In the genomic region with DNA sequence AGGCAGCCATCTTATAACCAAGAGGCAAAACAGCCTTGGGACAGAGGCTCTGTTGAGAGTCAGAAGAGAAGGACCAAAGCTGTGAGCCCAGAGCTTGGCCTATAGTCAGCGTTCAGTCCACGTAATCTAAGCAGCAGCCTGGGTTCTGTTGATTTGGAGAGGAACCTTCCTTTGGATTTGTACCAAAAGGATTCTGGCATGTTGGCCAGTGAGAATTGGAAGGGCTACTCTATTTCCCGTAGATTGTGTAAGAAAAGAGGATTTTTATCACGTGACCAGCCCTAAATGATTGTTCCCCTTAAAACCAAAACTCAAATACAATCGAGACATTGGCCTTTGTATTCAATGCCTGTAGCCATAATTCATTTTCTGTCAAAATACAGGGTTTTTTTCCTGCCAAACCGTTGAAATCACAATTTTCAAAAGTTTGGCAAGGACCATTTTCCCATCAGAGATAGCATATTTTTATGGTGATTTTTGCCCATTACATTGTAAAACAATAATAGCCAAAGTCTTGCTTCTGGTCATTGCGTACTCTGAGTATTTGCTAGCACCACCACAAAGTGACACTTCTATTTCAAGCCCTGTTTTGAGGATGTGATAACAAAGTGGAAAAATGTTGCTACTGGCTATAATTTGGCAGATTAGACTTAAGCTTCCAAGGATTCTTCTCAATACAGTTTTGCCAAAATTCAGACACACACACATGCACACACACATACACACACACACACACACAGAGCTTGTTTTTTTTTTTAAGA, we compare ENCODE assay signal across 27 cellular contexts. TPM values are rescaled to one million over a fixed set of nuclear protein-coding genes. Genes with fewer than 3 reads are reported as not detected.
DNase-seq lines count a peak whose midpoint lies in the region; ATAC-seq, FAIRE-seq and TF ChIP-seq lines count a peak whose summit lies in the region.
"Had no signal": no experiment of that assay in that cellular context is flagged by ENCODE, and none has a peak within 500 bp of the region (broad histone marks: within the 10 kb centered on the region; RNA-seq: fewer than 3 reads in every experiment).

No MANE protein-coding gene starts in this region.

- intact Hi-C loops in left lung (cut with DNase I), result no loop called here
- intact Hi-C loops in testis (cut with DNase I; ENCODE audit: low total_unique reads), result loop anchor here (10.0 kb wide), 1 partner anchor 127 kb away; no protein-coding TSS in a partner anchor
- intact Hi-C loops in prostate gland (cut with DNase I), result no loop called here

- H4K20me1 ChIP-seq in astrocyte (ENCODE audit: insufficient read depth, low read length), result no peaks in the 10 kb centered on the region

- TF ChIP-seq CTCF in astrocyte (IDR thresholded peaks at IDR 0.05; ENCODE audit: insufficient read depth, low read depth, low read length) (no peak), fibroblast of mammary gland (conservative IDR thresholded peaks at IDR 0.05; ENCODE audit: control insufficient read depth, insufficient read depth, low read depth, low read length) (no peak), left lung (IDR thresholded peaks at IDR 0.05) (no peak), testis (IDR thresholded peaks at IDR 0.05) (no peak), endothelial cell (IDR thresholded peaks at IDR 0.05; ENCODE audit: unreplicated experiment) (no peak), prostate gland (IDR thresholded peaks at IDR 0.05) (no peak)

- CTCF ChIA-PET in activated naive CD4-positive, alpha-beta T cell treated with anti-CD3 and anti-CD28 coated beads, Interleukin-2, amount 10 ng/mL, durations not matched to agents 7 days and 5 days (lab: Charles Lee), result no interaction called here

- H3K36me3 Mint-ChIP-seq in astrocyte (ENCODE audit: low read depth, unreplicated experiment), result no peaks in the 10 kb centered on the region
- H3K36me3 Mint-ChIP-seq in activated naive CD4-positive, alpha-beta T cell treated with anti-CD3 and anti-CD28 coated beads, Interleukin-2, amount 10 ng/mL, durations not matched to agents 7 days and 5 days, result no peaks in the 10 kb centered on the region
- no peaks in the 10 kb centered on the region for H3K36me3 Mint-ChIP-seq in endothelial cell (ENCODE audit: low read depth, unreplicated experiment)
- H3K36me3 Mint-ChIP-seq: CD4-positive, CD25-positive, alpha-beta regulatory T cell; naive thymus-derived CD4-positive, alpha-beta T cell; stimulated activated memory B cell treated with anti-CD40 and anti-IgM and Interleukin-4, amounts not matched to agents 10 μg/mL and 1 μg/mL and 100 μg/mL, for 72 hours had no signal

- H3K4me1 Mint-ChIP-seq in astrocyte (ENCODE audit: low read depth, unreplicated experiment) (peaks cover 22% of the 10 kb centered on the region), endothelial cell (ENCODE audit: unreplicated experiment) (peaks cover 14% of the 10 kb centered on the region)
- H3K4me1 Mint-ChIP-seq in activated naive CD4-positive, alpha-beta T cell treated with anti-CD3 and anti-CD28 coated beads, Interleukin-2, amount 10 ng/mL, durations not matched to agents 7 days and 5 days, result no peaks in the 10 kb centered on the region
- H3K4me1 Mint-ChIP-seq: CD4-positive, CD25-positive, alpha-beta regulatory T cell; naive thymus-derived CD4-positive, alpha-beta T cell; stimulated activated memory B cell treated with anti-CD40 and anti-IgM and Interleukin-4, amounts not matched to agents 10 μg/mL and 1 μg/mL and 100 μg/mL, for 72 hours had no signal

- H3K36me3 ChIP-seq in astrocyte (ENCODE audit: insufficient read depth, low read length) (no peaks in the 10 kb centered on the region), left lung (no peaks in the 10 kb centered on the region), testis (ENCODE audit: low read depth, missing control alignments) (no peaks in the 10 kb centered on the region), prostate gland (no peaks in the 10 kb centered on the region)
- H3K36me3 ChIP-seq: tibial nerve had no signal

- H3K4me3 Mint-ChIP-seq in astrocyte (ENCODE audit: unreplicated experiment) (no peak overlapping the region), endothelial cell (ENCODE audit: unreplicated experiment) (no peak overlapping the region)
- H3K4me3 Mint-ChIP-seq in activated naive CD4-positive, alpha-beta T cell treated with anti-CD3 and anti-CD28 coated beads, Interleukin-2, amount 10 ng/mL, durations not matched to agents 7 days and 5 days, result no peak overlapping the region
- H3K4me3 Mint-ChIP-seq: CD4-positive, CD25-positive, alpha-beta regulatory T cell; naive thymus-derived CD4-positive, alpha-beta T cell; stimulated activated memory B cell treated with anti-CD40 and anti-IgM and Interleukin-4, amounts not matched to agents 10 μg/mL and 1 μg/mL and 100 μg/mL, for 72 hours had no signal

- peak; percentile 56 for ATAC-seq in left lung
- ATAC-seq in activated CD4-positive, CD25-positive, alpha-beta regulatory T cell treated with anti-CD3 and anti-CD28 coated beads, Interleukin-2, amount 50 U/mL, for 24 hours, result no peak
- ATAC-seq: esophagus mucosa; naive thymus-derived CD4-positive, alpha-beta T cell; stimulated activated memory B cell treated with anti-CD40 and anti-IgM and Interleukin-4, amounts not matched to agents 10 μg/mL and 1 μg/mL and 100 μg/mL, for 72 hours had no signal

- peak; percentile 63 for DNase-seq in astrocyte (ENCODE audit: low read depth)
- peak; percentile 87 for DNase-seq in fibroblast of mammary gland (ENCODE audit: low read depth)
- no peak for DNase-seq in left lung
- peak; percentile 50 for DNase-seq in testis
- no peak for DNase-seq in activated naive CD4-positive, alpha-beta T cell treated with anti-CD3 and anti-CD28 coated beads, Interleukin-2, amount 10 ng/mL, durations not matched to agents 7 days and 5 days
- no peak for DNase-seq in endothelial cell (ENCODE audit: low spot score)
- DNase-seq in prostate gland (ENCODE audit: low spot score), result no peak
- DNase-seq: activated CD4-positive, alpha-beta T cell treated with anti-CD3 and anti-CD28 coated beads, Interleukin-2, amount 50 U/mL, for 4 hours; activated CD8-positive, alpha-beta memory T cell treated with anti-CD3 and anti-CD28 coated beads, Interleukin-2, amount 50 U/mL, for 48 hours; activated effector memory CD4-positive, alpha-beta T cell treated with anti-CD3 and anti-CD28 coated beads, Interleukin-2, amount 50 U/mL, for 16 hours; caudate nucleus; CD4-positive, CD25-positive, alpha-beta regulatory T cell; H7; naive thymus-derived CD4-positive, alpha-beta T cell; NCI-H1105 treated with DMSO at 0.1 percent for 48 hours; NCI-H2081 treated with DMSO at 0.1 percent for 48 hours; T-helper 2 cell had no signal

- H3K79me2 ChIP-seq in astrocyte (ENCODE audit: insufficient read depth, low read length), result no peaks in the 10 kb centered on the region
- H3K79me2 ChIP-seq: parathyroid adenoma had no signal

- H3K9me3 ChIP-seq in astrocyte (ENCODE audit: insufficient read depth, low read depth, low read length) (no peaks in the 10 kb centered on the region), left lung (no peaks in the 10 kb centered on the region), testis (no peaks in the 10 kb centered on the region), prostate gland (no peaks in the 10 kb centered on the region)
- H3K9me3 ChIP-seq: tibial nerve had no signal

- H3K9me3 Mint-ChIP-seq in astrocyte (ENCODE audit: unreplicated experiment) (no peaks in the 10 kb centered on the region), endothelial cell (ENCODE audit: unreplicated experiment) (no peaks in the 10 kb centered on the region)
- H3K9me3 Mint-ChIP-seq in activated naive CD4-positive, alpha-beta T cell treated with anti-CD3 and anti-CD28 coated beads, Interleukin-2, amount 10 ng/mL, durations not matched to agents 7 days and 5 days, result no peaks in the 10 kb centered on the region
- H3K9me3 Mint-ChIP-seq: naive thymus-derived CD4-positive, alpha-beta T cell; stimulated activated memory B cell treated with anti-CD40 and anti-IgM and Interleukin-4, amounts not matched to agents 10 μg/mL and 1 μg/mL and 100 μg/mL, for 72 hours had no signal

- no peaks in the 10 kb centered on the region for H3K27me3 Mint-ChIP-seq in astrocyte (ENCODE audit: low read depth, unreplicated experiment)
- H3K27me3 Mint-ChIP-seq in activated naive CD4-positive, alpha-beta T cell treated with anti-CD3 and anti-CD28 coated beads, Interleukin-2, amount 10 ng/mL, durations not matched to agents 7 days and 5 days, result peaks cover 3% of the 10 kb centered on the region
- H3K27me3 Mint-ChIP-seq in endothelial cell (ENCODE audit: unreplicated experiment), result peaks cover 1% of the 10 kb centered on the region
- H3K27me3 Mint-ChIP-seq: stimulated activated memory B cell treated with anti-CD40 and anti-IgM and Interleukin-4, amounts not matched to agents 10 μg/mL and 1 μg/mL and 100 μg/mL, for 72 hours had no signal

- 57 to 65% methylated on average over 7 of the region's 7 CpGs for WGBS in testis, 2 donors
- 74% methylated on average over 7 of the region's 7 CpGs for WGBS in prostate gland

- H2AFZ ChIP-seq in astrocyte (ENCODE audit: low read depth, low read length), result no peak overlapping the region
- H2AFZ ChIP-seq: parathyroid adenoma had no signal

- H3K4me3 ChIP-seq in astrocyte (ENCODE audit: insufficient read depth, low read depth, low read length) (no peak overlapping the region), fibroblast of mammary gland (ENCODE audit: control insufficient read depth, low read depth, low read length) (no peak overlapping the region), left lung (no peak overlapping the region), testis (no peak overlapping the region), prostate gland (no peak overlapping the region)
- H3K4me3 ChIP-seq: SK-N-MC, tibial nerve had no signal

- no peak overlapping the region for H3K9ac ChIP-seq in astrocyte (ENCODE audit: low read length)
- H3K9ac ChIP-seq: parathyroid adenoma had no signal

- H3K4me2 ChIP-seq in astrocyte (ENCODE audit: low read length), result no peak overlapping the region

- H3K27ac Mint-ChIP-seq in astrocyte (ENCODE audit: unreplicated experiment) (no peak overlapping the region), endothelial cell (ENCODE audit: unreplicated experiment) (no peak overlapping the region)
- no peak overlapping the region for H3K27ac Mint-ChIP-seq in activated naive CD4-positive, alpha-beta T cell treated with anti-CD3 and anti-CD28 coated beads, Interleukin-2, amount 10 ng/mL, durations not matched to agents 7 days and 5 days
- H3K27ac Mint-ChIP-seq: CD4-positive, CD25-positive, alpha-beta regulatory T cell; naive thymus-derived CD4-positive, alpha-beta T cell; stimulated activated memory B cell treated with anti-CD40 and anti-IgM and Interleukin-4, amounts not matched to agents 10 μg/mL and 1 μg/mL and 100 μg/mL, for 72 hours had no signal

- TF ChIP-seq POLR2A in testis (IDR thresholded peaks at IDR 0.05), result no peak
- TF ChIP-seq POLR2A in prostate gland (IDR thresholded peaks at IDR 0.05), result no peak

- H3K27me3 ChIP-seq in astrocyte (ENCODE audit: insufficient read depth, low read length), result no peaks in the 10 kb centered on the region
- H3K27me3 ChIP-seq in left lung, result no peaks in the 10 kb centered on the region
- no peaks in the 10 kb centered on the region for H3K27me3 ChIP-seq in testis
- H3K27me3 ChIP-seq in prostate gland (replicated peaks; ENCODE audit: insufficient read depth), result no peaks in the 10 kb centered on the region
- H3K27me3 ChIP-seq: tibial nerve had no signal

- H3K4me1 ChIP-seq in astrocyte (ENCODE audit: insufficient read depth, low read length), result peaks cover 22% of the 10 kb centered on the region
- no peaks in the 10 kb centered on the region for H3K4me1 ChIP-seq in left lung
- no peaks in the 10 kb centered on the region for H3K4me1 ChIP-seq in testis
- no peaks in the 10 kb centered on the region for H3K4me1 ChIP-seq in prostate gland (replicated peaks)
- H3K4me1 ChIP-seq: parathyroid adenoma had no signal

- H3K27ac ChIP-seq in astrocyte (ENCODE audit: low read depth, low read length) (peak overlapping the region; percentile 54), left lung (no peak overlapping the region), testis (no peak overlapping the region), prostate gland (no peak overlapping the region)
- H3K27ac ChIP-seq: parathyroid adenoma, SK-N-MC, VCaP had no signal

- no peak for FAIRE-seq in astrocyte (lab: Jason Lieb, UNC)
- FAIRE-seq: G401.6, GM19239, RCC 7860 had no signal

RNA-seq across cellular contexts. Expression of a gene that starts 23.1 kb away (rescaled TPM):
- total RNA-seq in astrocyte (2.1 and 4.4 TPM in 2 replicates), left lung (1 to 10 TPM; 7.4 to 7.7 TPM), testis (1 to 10 TPM; 2.4 to 2.8 TPM), endothelial cell (ENCODE audit: unreplicated experiment) (2.5 TPM), prostate gland (1 to 10 TPM; 4.5 to 8.4 TPM)
- polyA plus RNA-seq in testis (ENCODE audit: insufficient read depth, low read depth, low replicate concordance), result 1.7 TPM
- total RNA-seq: CD4-positive, CD25-positive, alpha-beta regulatory T cell; esophagus mucosa had no signal
- polyA plus RNA-seq: CD4-positive, CD25-positive, alpha-beta regulatory T cell; naive thymus-derived CD4-positive, alpha-beta T cell had no signal

Comparison
In these comparisons a context has a peak if more than half of its experiments do, and no peak if none do; other contexts are left out.
1. DNase-seq: peak in astrocyte (single experiment), fibroblast of mammary gland (single experiment) and testis (single experiment); none in left lung (0 of 2), activated naive CD4-positive, alpha-beta T cell treated with anti-CD3 and anti-CD28 coated beads, Interleukin-2, amount 10 ng/mL, durations not matched to agents 7 days and 5 days (single experiment), endothelial cell (single experiment) and prostate gland (single experiment).